In genomic region chr12:102957339-102958050, GRCh38 we compare ENCODE assay signal across 8 cellular contexts. TPM values are rescaled to one million over a fixed set of nuclear protein-coding genes. Genes with fewer than 3 reads are reported as not detected.
A peak's percentile ranks its signal among the peaks of the same experiment; 100 is the strongest.
DNase-seq lines count a peak whose midpoint lies in the region; ATAC-seq lines count a peak whose summit lies in the region.

TSS of gene ASCL1 (plus strand) at chr12:102957674. CDS start at chr12:102958245, 571 bp downstream.

- DNase-seq in DMS114 treated with DMSO at 0.1 percent for 48 hours (lab: John Stamatoyannopoulos, UW; ENCODE audit: unreplicated experiment) (peak; percentile 12), NCI-H2227 treated with DMSO at 0.1 percent for 48 hours (lab: John Stamatoyannopoulos, UW) (peak; percentile 94), dedifferentiated amniotic fluid mesenchymal stem cell (ENCODE audit: extremely low spot score) (peak; percentile 17), myocyte (ENCODE audit: low read depth) (peak; percentile 10), HUDEP-2 (lab: John Stamatoyannopoulos, UW; ENCODE audit: unreplicated experiment in 76 of 76) (no peak)

- ATAC-seq in GM21723 (IDR thresholded peaks at IDR 0.05; ENCODE audit: unreplicated experiment) (peak; percentile 50), HG03139 (IDR thresholded peaks at IDR 0.05; ENCODE audit: unreplicated experiment) (no peak), HG03457 (IDR thresholded peaks at IDR 0.05; ENCODE audit: unreplicated experiment) (no peak)

RNA-seq across cellular contexts. Expression of gene ASCL1, which starts in this region (rescaled TPM):
- not detected in 2 replicates for total RNA-seq in myocyte
- polyA plus RNA-seq in myocyte (2012): not detected

Comparison
In these comparisons a context has a peak if more than half of its experiments do, and no peak if none do; other contexts are left out.
1. Peak in DNase-seq in myocyte; RNA of the gene not detected or under 1 TPM.
2. DNase-seq: peak in DMS114 treated with DMSO at 0.1 percent for 48 hours (single experiment), NCI-H2227 treated with DMSO at 0.1 percent for 48 hours (single experiment) and dedifferentiated amniotic fluid mesenchymal stem cell (single experiment); none in HUDEP-2 (0 of 76).